8 cellular contexts compared by ENCODE assay signal in genomic region chr2:177243073-177243472, GRCh38. TPM values are rescaled to one million over a fixed set of nuclear protein-coding genes. Genes with fewer than 3 reads are reported as not detected.
DNase-seq lines count a peak whose midpoint lies in the region; ATAC-seq and TF ChIP-seq lines count a peak whose summit lies in the region.

No MANE protein-coding gene starts in this region.

- H3K27me3 ChIP-seq in mucosa of stomach (ENCODE audit: control insufficient read depth, insufficient read depth, low read length) = no peaks in the 10 kb centered on the region

- no peak for DNase-seq in activated naive CD4-positive, alpha-beta T cell treated with anti-CD3 and anti-CD28 coated beads for 36 hours
- no peak for DNase-seq in activated naive CD4-positive, alpha-beta T cell (lab: John Stamatoyannopoulos, UW)
- DNase-seq in MCF 10A (ENCODE audit: unreplicated experiment) = no peak
- no peak for DNase-seq in type B pancreatic cell (ENCODE audit: extremely low spot score, unreplicated experiment)
- no peak for DNase-seq in left colon
- no peak for DNase-seq in NCI-H2227 (lab: John Stamatoyannopoulos, UW; ENCODE audit: unreplicated experiment)
- no peak for DNase-seq in HCEC 1CT

- H3K27me3 Mint-ChIP-seq in activated naive CD4-positive, alpha-beta T cell treated with anti-CD3 and anti-CD28 coated beads for 36 hours (ENCODE audit: low read depth) = no peaks in the 10 kb centered on the region
- H3K27me3 Mint-ChIP-seq in MCF 10A (ENCODE audit: insufficient read depth, unreplicated experiment) (no peaks in the 10 kb centered on the region), type B pancreatic cell (no peaks in the 10 kb centered on the region)

- peaks cover 75% of the 10 kb centered on the region for H3K4me1 ChIP-seq in mucosa of stomach (ENCODE audit: control insufficient read depth, insufficient read depth, low read length)

- CTCF ChIA-PET in activated naive CD4-positive, alpha-beta T cell treated with anti-CD3 and anti-CD28 coated beads for 36 hours (lab: Charles Lee) = interaction anchor here (1.2 kb wide), 1 partner anchor 14 kb away, joined by 3 read pairs; no protein-coding TSS in a partner anchor
- CTCF ChIA-PET in MCF 10A (lab: Yijun Ruan, JAX) = interaction anchor here (0.9 to 1.3 kb wide), 2 partner anchors 11 to 53 kb away, joined by 3 to 5 read pairs; no protein-coding TSS in a partner anchor

- H3K9ac ChIP-seq in mucosa of stomach (ENCODE audit: low read length) = peak overlapping the region; percentile 46

- H3K9me3 ChIP-seq in mucosa of stomach (ENCODE audit: control insufficient read depth, low read length) = no peaks in the 10 kb centered on the region

- H3K36me3 ChIP-seq in mucosa of stomach (ENCODE audit: control insufficient read depth, insufficient read depth, low read length) = no peaks in the 10 kb centered on the region

- H3K36me3 Mint-ChIP-seq in activated naive CD4-positive, alpha-beta T cell treated with anti-CD3 and anti-CD28 coated beads for 36 hours (ENCODE audit: low read depth) = peaks cover 11% of the 10 kb centered on the region
- H3K36me3 Mint-ChIP-seq in MCF 10A (ENCODE audit: insufficient read depth, unreplicated experiment) = peaks cover 61% of the 10 kb centered on the region
- peaks cover 6% of the 10 kb centered on the region for H3K36me3 Mint-ChIP-seq in type B pancreatic cell

- H3K4me3 Mint-ChIP-seq in activated naive CD4-positive, alpha-beta T cell treated with anti-CD3 and anti-CD28 coated beads for 36 hours = peak overlapping the region; percentile 27
- H3K4me3 Mint-ChIP-seq in MCF 10A (ENCODE audit: unreplicated experiment) (peak overlapping the region; percentile 70), type B pancreatic cell (peak overlapping the region; percentile 57)

- peaks cover 94% of the 10 kb centered on the region for H3K4me1 Mint-ChIP-seq in activated naive CD4-positive, alpha-beta T cell treated with anti-CD3 and anti-CD28 coated beads for 36 hours (ENCODE audit: low read depth)
- H3K4me1 Mint-ChIP-seq in MCF 10A (ENCODE audit: insufficient read depth, unreplicated experiment) (peaks cover 57% of the 10 kb centered on the region), type B pancreatic cell (ENCODE audit: unreplicated experiment) (peaks cover 57% of the 10 kb centered on the region)

- no peak for ATAC-seq in left colon

- no TSS peak for BruUV-seq in MCF 10A (replicated peaks; lab: Mats Ljungman, UMichigan)

- H3K4me3 ChIP-seq in mucosa of stomach (ENCODE audit: low read length) = no peak overlapping the region

- H3K27ac Mint-ChIP-seq in activated naive CD4-positive, alpha-beta T cell treated with anti-CD3 and anti-CD28 coated beads for 36 hours = peak overlapping the region; percentile 89
- H3K27ac Mint-ChIP-seq in MCF 10A (ENCODE audit: low read depth, unreplicated experiment) = peak overlapping the region; percentile 97
- H3K27ac Mint-ChIP-seq in type B pancreatic cell = peak overlapping the region; percentile 97

- intact Hi-C loops in activated naive CD4-positive, alpha-beta T cell treated with anti-CD3 and anti-CD28 coated beads for 36 hours (cut with micrococcal nuclease) = no loop called here
- intact Hi-C loops in MCF 10A (cut with micrococcal nuclease) = no loop called here
- intact Hi-C loops in left colon (cut with DNase I, micrococcal nuclease) = no loop called here

- TF ChIP-seq CTCF in MCF 10A (IDR thresholded peaks at IDR 0.05; ENCODE audit: unreplicated experiment) = no peak
- TF ChIP-seq CTCF in type B pancreatic cell (conservative IDR thresholded peaks at IDR 0.05) = no peak

- no peaks in the 10 kb centered on the region for H3K9me3 Mint-ChIP-seq in activated naive CD4-positive, alpha-beta T cell treated with anti-CD3 and anti-CD28 coated beads for 36 hours
- H3K9me3 Mint-ChIP-seq in MCF 10A (ENCODE audit: unreplicated experiment) (no peaks in the 10 kb centered on the region), type B pancreatic cell (no peaks in the 10 kb centered on the region)

- POLR2A ChIA-PET in MCF 10A (lab: Yijun Ruan, JAX) = interaction anchor here (0.6 to 2.5 kb wide), 7 partner anchors 18 to 148 kb away, joined by 3 to 11 read pairs (median 4); partner anchors contain the start of gene NFE2L2

RNA-seq across cellular contexts. Expression of gene NFE2L2, which starts 21.5 kb away (rescaled TPM):
- total RNA-seq in activated naive CD4-positive, alpha-beta T cell treated with anti-CD3 and anti-CD28 coated beads for 36 hours = 10 to 100 TPM; 63.8 to 66.9 TPM
- total RNA-seq in MCF 10A (2022) (135 and 180 TPM in 2 replicates), type B pancreatic cell (ENCODE audit: low replicate concordance) (74.7 and 95.0 TPM in 2 replicates), left colon (10 to 100 TPM; 73.1 to 94.1 TPM)

RNA-seq across cellular contexts. Expression of gene HNRNPA3, which starts 30.5 kb away (rescaled TPM):
- 100 to 1,000 TPM; 312 to 340 TPM for total RNA-seq in activated naive CD4-positive, alpha-beta T cell treated with anti-CD3 and anti-CD28 coated beads for 36 hours
- total RNA-seq in MCF 10A (2022) (142 and 179 TPM in 2 replicates), type B pancreatic cell (ENCODE audit: low replicate concordance) (203 and 304 TPM in 2 replicates), left colon (100 to 1,000 TPM; 107 to 177 TPM)
